In genomic region chr16:4743217-4743897, GRCh38 we compare ENCODE assay signal across 15 cellular contexts. TPM values are rescaled to one million over a fixed set of nuclear protein-coding genes. Genes with fewer than 3 reads are reported as not detected.
DNase-seq lines count a peak whose midpoint lies in the region; ATAC-seq, FAIRE-seq and TF ChIP-seq lines count a peak whose summit lies in the region.
"Had no signal": no experiment of that assay in that cellular context is flagged by ENCODE, and none has a peak within 500 bp of the region (broad histone marks: within the 10 kb centered on the region; RNA-seq: fewer than 3 reads in every experiment).

No MANE protein-coding gene starts in this region.

- in situ Hi-C loops in GM12878 (cut with MboI) = no loop called here

- TF ChIP-seq POLR2A in GM12878 (IDR thresholded peaks at IDR 0.05; ENCODE audit: low read depth, low read length) = no peak

- H3K36me3 ChIP-seq in GM12878 (ENCODE audit: control insufficient read depth in 2 of 2, insufficient read depth in 2 of 2, low read length in 1 of 2) (no peaks in the 10 kb centered on the region), mucosa of descending colon (ENCODE audit: low read depth) (no peaks in the 10 kb centered on the region), kidney (ENCODE audit: control insufficient read depth in 1 of 2, insufficient read depth in 2 of 2, low read length in 2 of 2) (no peaks in the 10 kb centered on the region)
- H3K36me3 ChIP-seq: uterus had no signal

- H3K79me2 ChIP-seq in GM12878 (ENCODE audit: control insufficient read depth, insufficient read depth, low read length) = no peaks in the 10 kb centered on the region

- intact Hi-C loops in GM12878 (cut with micrococcal nuclease; ENCODE audit: unreplicated experiment) (no loop called here), mucosa of descending colon (cut with DNase I, micrococcal nuclease) (no loop called here), kidney (cut with DNase I) (no loop called here)

- H3K4me1 ChIP-seq in GM12878 (ENCODE audit: control insufficient read depth, insufficient read depth, low read length) (peaks cover 1% of the 10 kb centered on the region; the same call in 1 of the 2 replicates), mucosa of descending colon (ENCODE audit: low read depth) (no peaks in the 10 kb centered on the region), kidney (ENCODE audit: control insufficient read depth in 1 of 2, insufficient read depth in 1 of 2, low read depth in 1 of 2, low read length in 2 of 2) (peaks cover 0 to 2% of the 10 kb centered on the region in 2 donors)

- no peak for TF ChIP-seq RAD21 in GM12878 (IDR thresholded peaks at IDR 0.05; ENCODE audit: insufficient read depth, low read depth, low read length)

- POLR2A ChIA-PET in GM12878 (lab: Charles Lee) = no interaction called here

- RAD21 ChIA-PET in GM12878 (lab: Charles Lee; ENCODE audit: unreplicated experiment) = no interaction called here

- CTCF ChIA-PET in GM12878 (lab: Yijun Ruan, JAX) = no interaction called here

- H2AFZ ChIP-seq in GM12878 (ENCODE audit: control insufficient read depth, low read depth, low read length) = no peak overlapping the region; the same call in 1 of the 2 replicates

- TF ChIP-seq CTCF in GM12864 (IDR thresholded peaks at IDR 0.05; ENCODE audit: low read depth, low read length, missing control alignments) = no peak
- TF ChIP-seq CTCF in GM12878 (IDR thresholded peaks at IDR 0.05 in 2 of 3, conservative IDR thresholded peaks at IDR 0.05 in 1 of 3; ENCODE audit: control insufficient read depth in 2 of 3, extremely low read depth in 1 of 3, insufficient read depth in 1 of 3, low read depth in 3 of 3, low read length in 3 of 3) = no peak
- no peak for TF ChIP-seq CTCF in mucosa of descending colon (IDR thresholded peaks at IDR 0.05)
- TF ChIP-seq CTCF in kidney (IDR thresholded peaks at IDR 0.05; ENCODE audit: borderline replicate concordance, extremely low read depth, insufficient read depth) = no peak

- H3K9me3 ChIP-seq in GM12878 (replicated peaks; ENCODE audit: control insufficient read depth, insufficient read depth, low read length) = no peaks in the 10 kb centered on the region
- H3K9me3 ChIP-seq in mucosa of descending colon = no peaks in the 10 kb centered on the region
- no peaks in the 10 kb centered on the region for H3K9me3 ChIP-seq in kidney (ENCODE audit: control insufficient read depth in 1 of 2, low read length in 2 of 2)
- H3K9me3 ChIP-seq: uterus had no signal

- 0 out of 2 replicates have a peak overlapping the region, but pooled peaks have one; percentile 17 for H3K4me2 ChIP-seq in GM12878 (ENCODE audit: control insufficient read depth, insufficient read depth)

- SMC1A ChIA-PET in GM12878 (lab: Charles Lee; ENCODE audit: uncharacterized antibody, unreplicated experiment) = no interaction called here

- DNase-seq in CD1c-positive myeloid dendritic cell (ENCODE audit: extremely low spot score) (peak; percentile 6), GM12864 (ENCODE audit: low read depth) (no peak), GM12878 (ENCODE audit: low read depth, low spot score) (no peak), mucosa of descending colon (peak in 2 of 3 donors; percentile 29 to 51), kidney (no peak)
- no peak for DNase-seq in activated CD4-positive, CD25-positive, alpha-beta regulatory T cell treated with anti-CD3 and anti-CD28 coated beads, Interleukin-2, amount 50 U/mL, for 72 hours
- DNase-seq: DND-41; effector CD4-positive, alpha-beta T cell; NCI-H526 treated with DMSO at 0.1 percent for 48 hours; occipital lobe; T1000; uterus had no signal

- no peak for FAIRE-seq in GM12878 (lab: Jason Lieb, UNC)
- no peak for FAIRE-seq in kidney (lab: Jason Lieb, UNC)
- FAIRE-seq: H54 had no signal

- H4K20me1 ChIP-seq in GM12878 (ENCODE audit: control insufficient read depth, insufficient read depth) = no peaks in the 10 kb centered on the region

- H3K9ac ChIP-seq in GM12878 (ENCODE audit: control insufficient read depth, insufficient read depth, low read length) (no peak overlapping the region), kidney (ENCODE audit: low read length in 2 of 2) (no peak overlapping the region)

- ATAC-seq in GM12878 (no peak), mucosa of descending colon (peak; percentile 81), GM19463 (IDR thresholded peaks at IDR 0.05; ENCODE audit: unreplicated experiment) (no peak), GM18873 (IDR thresholded peaks at IDR 0.05; ENCODE audit: low FRiP score, unreplicated experiment) (no peak)

- no peak overlapping the region for H3K27ac ChIP-seq in GM12878 (ENCODE audit: control insufficient read depth, insufficient read depth)
- no peak overlapping the region for H3K27ac ChIP-seq in kidney (ENCODE audit: low read depth in 2 of 2, low read length in 2 of 2)
- H3K27ac ChIP-seq: uterus had no signal

- H3K4me3 ChIP-seq in GM12864 (ENCODE audit: low read depth, low read length) (peak overlapping the region; percentile 44), GM12878 (no peak overlapping the region), mucosa of descending colon (no peak overlapping the region), kidney (ENCODE audit: low read length in 2 of 2) (no peak overlapping the region)
- H3K4me3 ChIP-seq: uterus had no signal

- 54% methylated on average over 14 of the region's 14 CpGs for WGBS in GM12878 (ENCODE audit: insufficient coverage, insufficient replicate concordance, low lambda C conversion rate, missing lambda C conversion rate)

- TF ChIP-seq EP300 in GM12878 (IDR thresholded peaks at IDR 0.05; ENCODE audit: borderline replicate concordance in 1 of 2, control insufficient read depth in 1 of 2, low read depth in 2 of 2, low read length in 2 of 2) = no peak

- no peaks in the 10 kb centered on the region for H3K27me3 ChIP-seq in GM12878 (replicated peaks in 1 of 2; ENCODE audit: control insufficient read depth in 2 of 2, insufficient read depth in 2 of 2, low read length in 1 of 2)
- H3K27me3 ChIP-seq: uterus had no signal

- BruUV-seq in GM12878 (replicated peaks; lab: Mats Ljungman, UMichigan) = no TSS peak

RNA-seq across cellular contexts. Expression of gene DNAAF8, which starts 9.0 kb away (rescaled TPM):
- not detected in 2 replicates for total RNA-seq in GM12878 (2013; cell fraction: nucleolus; rRNA removed)
- 0.22 and 0.56 TPM in 2 replicates for total RNA-seq in GM12878 (2014; rRNA removed)
- 0.09 and 0.22 TPM in 2 replicates for total RNA-seq in GM12878 (2014; rRNA removed; fragmentation: Illumina TruSeq; extraction: Trizol)
- 0.21 and 0.36 TPM in 2 replicates for total RNA-seq in GM12878 (2021)
- polyA plus RNA-seq in GM12878 (2011; ENCODE audit: low read depth) = 0.39 TPM
- 0.03 and 0.22 TPM in 2 replicates for polyA plus RNA-seq in GM12878 (2011; rRNA removed)
- polyA plus RNA-seq in GM12878 (2011; cell fraction: cytosol; rRNA removed) = 0.24 and 0.30 TPM in 2 replicates
- 0.31 and 0.37 TPM in 2 replicates for polyA plus RNA-seq in GM12878 (2011; cell fraction: nucleus; rRNA removed)
- 0.31 and 0.51 TPM in 2 replicates for polyA plus RNA-seq in GM12878 (2012)
- polyA plus RNA-seq in GM12878 (2014; fragmentation: Illumina TruSeq; extraction: Trizol) = 0.01 TPM in 1 of 2 replicates, not detected in the other
- not detected for polyA plus RNA-seq in GM12878 (2014; fragmentation: Nextera tagmentation; extraction: Ambion mirVana)
- polyA plus RNA-seq in GM12878 (2014; rRNA removed) = 0.13 and 0.16 TPM in 2 replicates
- polyA plus RNA-seq in GM12878 (2016; fragmentation: Nextera tagmentation; extraction: Ambion mirVana) = under 1 TPM; 0.21 to 0.78 TPM
- polyA minus RNA-seq in GM12878 (2011; rRNA and poly(A)+ RNA removed) = 0.07 and 0.57 TPM in 2 replicates
- polyA minus RNA-seq in GM12878 (2011; cell fraction: cytosol; rRNA and poly(A)+ RNA removed) = not detected in 2 replicates
- polyA minus RNA-seq in GM12878 (2011; cell fraction: nucleus; rRNA and poly(A)+ RNA removed) = not detected in 2 replicates
- total RNA-seq in mucosa of descending colon = 1 to 10 TPM in 1 of 3 donors, under 1 TPM in 2; 0.22 to 1.8 (median 0.98) TPM
- 1.8 TPM for total RNA-seq in kidney
- 4.0 TPM for polyA plus RNA-seq in kidney (ENCODE audit: insufficient read depth, low read depth, low replicate concordance)

RNA-seq across cellular contexts. Expression of gene ANKS3, which starts 9.3 kb away (rescaled TPM):
- total RNA-seq in GM12878 (2013; cell fraction: nucleolus; rRNA removed) = 76.7 and 79.0 TPM in 2 replicates
- total RNA-seq in GM12878 (2014; rRNA removed) (11.2 and 14.2 TPM in 2 replicates), GM12878 (2014; rRNA removed; fragmentation: Illumina TruSeq; extraction: Trizol) (6.7 and 8.2 TPM in 2 replicates), GM12878 (2021) (12.9 and 13.4 TPM in 2 replicates), mucosa of descending colon (10 to 100 TPM; 18.2 to 32.3 (median 21.3) TPM), kidney (27.6 TPM)
- 3.7 TPM for polyA plus RNA-seq in GM12878 (2011; ENCODE audit: low read depth)
- polyA plus RNA-seq in GM12878 (2011; rRNA removed) (7.0 and 9.1 TPM in 2 replicates), GM12878 (2014; fragmentation: Illumina TruSeq; extraction: Trizol) (4.3 and 5.0 TPM in 2 replicates), GM12878 (2014; fragmentation: Nextera tagmentation; extraction: Ambion mirVana) (under 1 TPM; 0.29 to 0.52 TPM), GM12878 (2014; rRNA removed) (12.2 and 15.4 TPM in 2 replicates), GM12878 (2016; fragmentation: Nextera tagmentation; extraction: Ambion mirVana) (1 to 10 TPM; 7.7 to 8.8 TPM), kidney (ENCODE audit: insufficient read depth, low read depth, low replicate concordance) (20.7 TPM)
- 5.9 and 10.5 TPM in 2 replicates for polyA plus RNA-seq in GM12878 (2011; cell fraction: cytosol; rRNA removed)
- 41.4 and 52.5 TPM in 2 replicates for polyA plus RNA-seq in GM12878 (2011; cell fraction: nucleus; rRNA removed)
- polyA plus RNA-seq in GM12878 (2012) = 7.3 and 7.7 TPM in 2 replicates
- polyA minus RNA-seq in GM12878 (2011; rRNA and poly(A)+ RNA removed) = 16.3 and 18.0 TPM in 2 replicates
- 4.5 and 9.0 TPM in 2 replicates for polyA minus RNA-seq in GM12878 (2011; cell fraction: cytosol; rRNA and poly(A)+ RNA removed)
- 10.6 and 23.4 TPM in 2 replicates for polyA minus RNA-seq in GM12878 (2011; cell fraction: nucleus; rRNA and poly(A)+ RNA removed)

RNA-seq across cellular contexts. Expression of gene ZNF500, which starts 23.6 kb away (rescaled TPM):
- total RNA-seq in GM12878 (2013; cell fraction: nucleolus; rRNA removed) = 34.4 and 34.9 TPM in 2 replicates
- total RNA-seq in GM12878 (2014; rRNA removed) (6.2 and 7.1 TPM in 2 replicates), GM12878 (2014; rRNA removed; fragmentation: Illumina TruSeq; extraction: Trizol) (3.5 and 4.2 TPM in 2 replicates), GM12878 (2021) (9.5 and 13.1 TPM in 2 replicates), mucosa of descending colon (10 to 100 TPM; 11.0 to 22.9 (median 18.8) TPM), kidney (18.3 TPM)
- polyA plus RNA-seq in GM12878 (2011; ENCODE audit: low read depth) = 2.3 TPM
- polyA plus RNA-seq in GM12878 (2011; rRNA removed) (2.5 and 4.9 TPM in 2 replicates), GM12878 (2014; fragmentation: Illumina TruSeq; extraction: Trizol) (1.3 and 3.2 TPM in 2 replicates), GM12878 (2014; fragmentation: Nextera tagmentation; extraction: Ambion mirVana) (1 to 10 TPM in 1 of 2 experiments, under 1 TPM in 1; 0.99 to 1.0 TPM), GM12878 (2014; rRNA removed) (6.4 and 8.2 TPM in 2 replicates), GM12878 (2016; fragmentation: Nextera tagmentation; extraction: Ambion mirVana) (1 to 10 TPM; 6.7 to 7.7 TPM), kidney (ENCODE audit: insufficient read depth, low read depth, low replicate concordance) (4.9 TPM)
- 5.6 and 7.4 TPM in 2 replicates for polyA plus RNA-seq in GM12878 (2011; cell fraction: cytosol; rRNA removed)
- polyA plus RNA-seq in GM12878 (2011; cell fraction: nucleus; rRNA removed) = 11.2 and 13.0 TPM in 2 replicates
- polyA plus RNA-seq in GM12878 (2012) = 3.8 and 4.8 TPM in 2 replicates
- 5.9 and 8.9 TPM in 2 replicates for polyA minus RNA-seq in GM12878 (2011; rRNA and poly(A)+ RNA removed)
- polyA minus RNA-seq in GM12878 (2011; cell fraction: cytosol; rRNA and poly(A)+ RNA removed) = 2.3 and 2.9 TPM in 2 replicates
- polyA minus RNA-seq in GM12878 (2011; cell fraction: nucleus; rRNA and poly(A)+ RNA removed) = 4.4 and 11.5 TPM in 2 replicates

RNA-seq across cellular contexts. Expression of gene SEPTIN12, which starts 44.8 kb away (rescaled TPM):
- total RNA-seq in GM12878 (2013; cell fraction: nucleolus; rRNA removed) = not detected in 2 replicates
- total RNA-seq in GM12878 (2014; rRNA removed) (not detected in 2 replicates), GM12878 (2014; rRNA removed; fragmentation: Illumina TruSeq; extraction: Trizol) (not detected in 2 replicates), GM12878 (2021) (not detected in 2 replicates), mucosa of descending colon (1 to 10 TPM in 1 of 3 donors, not detected in 2; 1.1 TPM), kidney (not detected)
- polyA plus RNA-seq in GM12878 (2011; ENCODE audit: low read depth) = not detected
- polyA plus RNA-seq in GM12878 (2011; rRNA removed) (not detected in 2 replicates), GM12878 (2014; fragmentation: Illumina TruSeq; extraction: Trizol) (not detected in 2 replicates), GM12878 (2014; fragmentation: Nextera tagmentation; extraction: Ambion mirVana) (not detected), GM12878 (2014; rRNA removed) (not detected in 2 replicates), GM12878 (2016; fragmentation: Nextera tagmentation; extraction: Ambion mirVana) (not detected), kidney (ENCODE audit: insufficient read depth, low read depth, low replicate concordance) (not detected)
- polyA plus RNA-seq in GM12878 (2011; cell fraction: cytosol; rRNA removed) = not detected in 2 replicates
- polyA plus RNA-seq in GM12878 (2011; cell fraction: nucleus; rRNA removed) = 0.24 TPM in 1 of 2 replicates, not detected in the other
- polyA plus RNA-seq in GM12878 (2012) = not detected in 2 replicates
- polyA minus RNA-seq in GM12878 (2011; rRNA and poly(A)+ RNA removed) = not detected in 2 replicates
- not detected in 2 replicates for polyA minus RNA-seq in GM12878 (2011; cell fraction: cytosol; rRNA and poly(A)+ RNA removed)
- not detected in 2 replicates for polyA minus RNA-seq in GM12878 (2011; cell fraction: nucleus; rRNA and poly(A)+ RNA removed)
- total RNA-seq: occipital lobe, uterus had no signal

RNA-seq across cellular contexts. Expression of gene NUDT16L1, which starts 50.0 kb away (rescaled TPM):
- total RNA-seq in GM12878 (2013; cell fraction: nucleolus; rRNA removed) = 9.6 and 9.7 TPM in 2 replicates
- total RNA-seq in GM12878 (2014; rRNA removed) = 33.8 and 41.4 TPM in 2 replicates
- 11.5 and 12.6 TPM in 2 replicates for total RNA-seq in GM12878 (2014; rRNA removed; fragmentation: Illumina TruSeq; extraction: Trizol)
- 35.0 and 35.2 TPM in 2 replicates for total RNA-seq in GM12878 (2021)
- polyA plus RNA-seq in GM12878 (2011; ENCODE audit: low read depth) = 9.6 TPM
- 12.1 and 22.7 TPM in 2 replicates for polyA plus RNA-seq in GM12878 (2011; rRNA removed)
- polyA plus RNA-seq in GM12878 (2011; cell fraction: cytosol; rRNA removed) = 32.8 and 53.2 TPM in 2 replicates
- 35.5 and 49.8 TPM in 2 replicates for polyA plus RNA-seq in GM12878 (2011; cell fraction: nucleus; rRNA removed)
- polyA plus RNA-seq in GM12878 (2012) = 22.2 and 24.6 TPM in 2 replicates
- 3.0 and 10.6 TPM in 2 replicates for polyA plus RNA-seq in GM12878 (2014; fragmentation: Illumina TruSeq; extraction: Trizol)
- 1 to 10 TPM; 1.4 to 6.4 TPM for polyA plus RNA-seq in GM12878 (2014; fragmentation: Nextera tagmentation; extraction: Ambion mirVana)
- 36.6 and 41.6 TPM in 2 replicates for polyA plus RNA-seq in GM12878 (2014; rRNA removed)
- 10 to 100 TPM; 63.7 to 77.7 TPM for polyA plus RNA-seq in GM12878 (2016; fragmentation: Nextera tagmentation; extraction: Ambion mirVana)
- 5.6 and 10.0 TPM in 2 replicates for polyA minus RNA-seq in GM12878 (2011; rRNA and poly(A)+ RNA removed)
- polyA minus RNA-seq in GM12878 (2011; cell fraction: cytosol; rRNA and poly(A)+ RNA removed) = 3.9 and 5.0 TPM in 2 replicates
- polyA minus RNA-seq in GM12878 (2011; cell fraction: nucleus; rRNA and poly(A)+ RNA removed) = 8.0 and 11.6 TPM in 2 replicates
- total RNA-seq in mucosa of descending colon = 10 to 100 TPM; 28.3 to 47.8 (median 40.4) TPM
- 30.6 TPM for total RNA-seq in kidney
- polyA plus RNA-seq in kidney (ENCODE audit: insufficient read depth, low read depth, low replicate concordance) = 69.4 TPM

Comparison
In these comparisons a context has a peak if more than half of its experiments do, and no peak if none do; other contexts are left out.
1. DNase-seq: peak in CD1c-positive myeloid dendritic cell (single experiment) and mucosa of descending colon (2 of 3); none in GM12864 (single experiment), GM12878 (single experiment), activated CD4-positive, CD25-positive, alpha-beta regulatory T cell treated with anti-CD3 and anti-CD28 coated beads, Interleukin-2, amount 50 U/mL, for 72 hours (single experiment) and kidney (single experiment).